Comparison of ENCODE assay signal across 26 cellular contexts in genomic region chr5:125660231-125660895, GRCh38.
DNase-seq lines count a peak whose midpoint lies in the region; ATAC-seq and TF ChIP-seq lines count a peak whose summit lies in the region.
"Had no signal": no experiment of that assay in that cellular context is flagged by ENCODE, and none has a peak within 500 bp of the region (broad histone marks: within the 10 kb centered on the region; RNA-seq: fewer than 3 reads in every experiment).

No MANE protein-coding gene starts in this region.

- ATAC-seq in HG02970 (IDR thresholded peaks at IDR 0.05; ENCODE audit: low FRiP score, unreplicated experiment) (no peak), omental fat pad (ENCODE audit: low FRiP score) (no peak)
- ATAC-seq: HepG2 had no signal

- H2AFZ ChIP-seq in fibroblast of lung (ENCODE audit: low read length), result no peak overlapping the region
- H2AFZ ChIP-seq: hepatocyte had no signal

- H4K8ac ChIP-seq in mesendoderm (ENCODE audit: low read depth, low read length), result peak overlapping the region; percentile 40

- H3K4me3 ChIP-seq in adipocyte (ENCODE audit: low read length) (no peak overlapping the region), fibroblast of lung (replicated peaks in 1 of 4; ENCODE audit: control extremely low read depth in 1 of 4, insufficient read depth in 1 of 4, low read depth in 3 of 4, low read length in 4 of 4) (no peak overlapping the region), mesendoderm (ENCODE audit: low read length) (no peak overlapping the region)
- H3K4me3 ChIP-seq: adrenal gland, cardiac muscle cell, dorsolateral prefrontal cortex, hepatocyte, prostate gland, SK-N-MC, skin epidermis had no signal

- H3K18ac ChIP-seq in mesendoderm (ENCODE audit: low read length), result peak overlapping the region; percentile 44

- no peaks in the 10 kb centered on the region for H4K20me1 ChIP-seq in fibroblast of lung (ENCODE audit: control insufficient read depth, extremely low read depth, insufficient read depth, low read length)

- TF ChIP-seq CTCF in fibroblast of lung (conservative IDR thresholded peaks at IDR 0.05 in 1 of 2, IDR thresholded peaks at IDR 0.05 in 1 of 2; ENCODE audit: low read depth in 1 of 2, low read length in 2 of 2), result no peak
- TF ChIP-seq CTCF in omental fat pad (IDR thresholded peaks at IDR 0.05), result no peak

- peak overlapping the region; percentile 61 for H2BK120ac ChIP-seq in mesendoderm (ENCODE audit: low read depth, low read length)

- DNase-seq in DMS114 treated with DMSO at 0.1 percent for 48 hours (lab: John Stamatoyannopoulos, UW; ENCODE audit: unreplicated experiment) (peak; percentile 48), adipocyte (ENCODE audit: low read depth) (peak; percentile 25), fibroblast of lung (ENCODE audit: low read depth in 2 of 2) (peak; percentile 16 to 39), mesendoderm (peak; percentile 50), HT-29 (ENCODE audit: low spot score) (no peak), GM19240 (ENCODE audit: insufficient read length, low spot score) (no peak), omental fat pad (ENCODE audit: low spot score) (no peak)
- DNase-seq: activated CD4-positive, alpha-beta T cell treated with anti-CD3 and anti-CD28 coated beads for 48 hours; activated naive CD4-positive, alpha-beta T cell; activated T-cell treated with anti-CD3 and anti-CD28 coated beads, Interleukin-2, amount 50 U/mL, for 48 hours; adrenal gland; CD4-positive, CD25-positive, alpha-beta regulatory T cell; dorsolateral prefrontal cortex; NCI-H1092; NCI-H187; NCI-H526 treated with DMSO at 0.1 percent for 48 hours; trophoblast cell had no signal

- H3K79me1 ChIP-seq in mesendoderm (ENCODE audit: low read length), result no peaks in the 10 kb centered on the region

- no peak overlapping the region for H4K5ac ChIP-seq in mesendoderm (ENCODE audit: low read length)

- H3K4ac ChIP-seq in mesendoderm (ENCODE audit: low read depth, low read length), result no peak overlapping the region

- H3K27me3 ChIP-seq in adipocyte (replicated peaks; ENCODE audit: control insufficient read depth, insufficient read depth, low read length), result no peaks in the 10 kb centered on the region
- no peaks in the 10 kb centered on the region for H3K27me3 ChIP-seq in fibroblast of lung (ENCODE audit: control insufficient read depth, insufficient read depth, low read length)
- no peaks in the 10 kb centered on the region for H3K27me3 ChIP-seq in mesendoderm (ENCODE audit: insufficient read depth, low read length, poor library complexity)
- H3K27me3 ChIP-seq: adrenal gland, cardiac muscle cell, dorsolateral prefrontal cortex, hepatocyte had no signal

- H3K27ac ChIP-seq in fibroblast of lung (ENCODE audit: insufficient read depth, low read length) (no peak overlapping the region), mesendoderm (ENCODE audit: low read depth, low read length) (no peak overlapping the region)
- H3K27ac ChIP-seq: 22Rv1, adrenal gland, cardiac muscle cell, epithelial cell of prostate, hepatocyte, prostate gland, SK-N-MC, skin epidermis had no signal

- no peak overlapping the region for H2BK5ac ChIP-seq in mesendoderm (ENCODE audit: low read length)

- WGBS in mesendoderm (ENCODE audit: extremely low coverage, insufficient coverage, low lambda C conversion rate), result no CpG with 5 or more reads among the region's 1 CpG

- H3K4me2 ChIP-seq in fibroblast of lung (ENCODE audit: extremely low read depth, insufficient read depth, low read length) (no peak overlapping the region), mesendoderm (ENCODE audit: low read length) (no peak overlapping the region)
- H3K4me2 ChIP-seq: hepatocyte had no signal

- peak overlapping the region; percentile 36 for H3K56ac ChIP-seq in mesendoderm (ENCODE audit: low read length)

- no peak overlapping the region for H3K23ac ChIP-seq in mesendoderm (ENCODE audit: low read length)

- peak overlapping the region; percentile 57 for H2BK15ac ChIP-seq in mesendoderm (replicated peaks; ENCODE audit: low read depth)

- H3K9ac ChIP-seq in adipocyte (ENCODE audit: low read length) (no peak overlapping the region), fibroblast of lung (ENCODE audit: insufficient read depth, low read length) (no peak overlapping the region), mesendoderm (ENCODE audit: low read length) (no peak overlapping the region)

- H3K36me3 ChIP-seq in adipocyte (ENCODE audit: control insufficient read depth, insufficient read depth, low read length, severe bottlenecking) (no peaks in the 10 kb centered on the region), fibroblast of lung (ENCODE audit: control insufficient read depth, insufficient read depth, low read length) (no peaks in the 10 kb centered on the region), mesendoderm (ENCODE audit: control insufficient read depth, insufficient read depth, low read length) (no peaks in the 10 kb centered on the region)
- H3K36me3 ChIP-seq: adrenal gland, cardiac muscle cell, prostate gland had no signal

- H3K9me3 ChIP-seq in adipocyte (ENCODE audit: control insufficient read depth, low read length) (no peaks in the 10 kb centered on the region), fibroblast of lung (ENCODE audit: control insufficient read depth, insufficient read depth, low read depth, low read length) (no peaks in the 10 kb centered on the region)
- H3K9me3 ChIP-seq: adrenal gland, prostate gland had no signal

- no peaks in the 10 kb centered on the region for H3K79me2 ChIP-seq in fibroblast of lung (ENCODE audit: control insufficient read depth, insufficient read depth, low read length)
- H3K79me2 ChIP-seq in mesendoderm (ENCODE audit: control insufficient read depth, insufficient read depth, low read length), result no peaks in the 10 kb centered on the region
- H3K79me2 ChIP-seq: hepatocyte had no signal

- H3K4me1 ChIP-seq in adipocyte (ENCODE audit: control insufficient read depth, insufficient read depth, low read length) (peaks cover 20% of the 10 kb centered on the region), fibroblast of lung (ENCODE audit: control insufficient read depth, extremely low read depth, insufficient read depth, low read length) (no peaks in the 10 kb centered on the region), mesendoderm (ENCODE audit: control insufficient read depth, low read depth, low read length) (peaks cover 1% of the 10 kb centered on the region)
- H3K4me1 ChIP-seq: prostate gland had no signal

- no peak overlapping the region for H2AK5ac ChIP-seq in mesendoderm (ENCODE audit: low read length)

Comparison
In these comparisons a context has a peak if more than half of its experiments do, and no peak if none do; other contexts are left out.
1. DNase-seq: peak in DMS114 treated with DMSO at 0.1 percent for 48 hours (single experiment), adipocyte (single experiment), fibroblast of lung (2 of 2) and mesendoderm (single experiment); none in HT-29 (single experiment), GM19240 (single experiment) and omental fat pad (single experiment).